In genomic region chr13:79290595-79291244, GRCh38 we compare ENCODE assay signal across 18 cellular contexts.
DNase-seq lines count a peak whose midpoint lies in the region; ATAC-seq, FAIRE-seq and TF ChIP-seq lines count a peak whose summit lies in the region.
"Had no signal": no experiment of that assay in that cellular context is flagged by ENCODE, and none has a peak within 500 bp of the region (broad histone marks: within the 10 kb centered on the region; RNA-seq: fewer than 3 reads in every experiment).

No MANE protein-coding gene starts in this region.

- no peaks in the 10 kb centered on the region for H3K79me2 ChIP-seq in K562 (ENCODE audit: control insufficient read depth, insufficient read depth, low read length)

- WGBS in K562 (ENCODE audit: insufficient coverage, low coverage, missing lambda C conversion rate) = 0% methylated on average over 7 of the region's 9 CpGs
- 31 to 56% (median 43%) methylated on average over 9 of the region's 9 CpGs for WGBS in stomach, 5 donors
- WGBS in prostate gland = 64% methylated on average over 9 of the region's 9 CpGs

- no TSS peak for BruUV-seq in K562 (replicated peaks; lab: Mats Ljungman, UMichigan)

- TF ChIP-seq EP300 in K562 (IDR thresholded peaks at IDR 0.05; ENCODE audit: low read length) = no peak
- no peak for TF ChIP-seq EP300 in stomach (IDR thresholded peaks at IDR 0.05)

- CTCF ChIA-PET in K562 (lab: Yijun Ruan, JAX; ENCODE audit: low intra/inter-chr PET ratio) = no interaction called here

- H3K27ac ChIP-seq in cardiac muscle cell (no peak overlapping the region), K562 (ENCODE audit: extremely low read depth, low read depth, low read length) (no peak overlapping the region), stomach (no peak overlapping the region), prostate gland (no peak overlapping the region), breast epithelium (no peak overlapping the region)
- H3K27ac ChIP-seq: HL-60, PC-9 had no signal

- H3K9ac ChIP-seq in K562 (ENCODE audit: insufficient read depth in 1 of 2, low read depth in 2 of 2, low read length in 2 of 2) = no peak overlapping the region
- H3K9ac ChIP-seq: SK-N-SH had no signal

- H3K27me3 ChIP-seq in cardiac muscle cell = no peaks in the 10 kb centered on the region
- no peaks in the 10 kb centered on the region; a peak in 1 of 5 replicates for H3K27me3 ChIP-seq in K562 (ENCODE audit: control insufficient read depth in 2 of 2, insufficient read depth in 2 of 2, low read length in 2 of 2)
- no peaks in the 10 kb centered on the region for H3K27me3 ChIP-seq in stomach
- no peaks in the 10 kb centered on the region for H3K27me3 ChIP-seq in prostate gland (replicated peaks; ENCODE audit: insufficient read depth)
- H3K27me3 ChIP-seq in breast epithelium = no peaks in the 10 kb centered on the region

- POLR2A ChIA-PET in K562 (lab: Yijun Ruan, JAX) = no interaction called here

- DNase-seq in cardiac muscle cell (ENCODE audit: low read depth in 1 of 2, low spot score in 1 of 2) (peak; percentile 22 to 73), Right ventricle myocardium inferior (ENCODE audit: missing footprints) (no peak), NCI-H82 (lab: John Stamatoyannopoulos, UW) (peak; percentile 99), K562 (ENCODE audit: extremely low read depth in 1 of 4, low spot score in 3 of 4) (peak in 2 of 4 experiments; percentile 17 to 41), stomach (peak; percentile 31), DMS53 treated with DMSO at 0.1 percent for 48 hours (lab: John Stamatoyannopoulos, UW; ENCODE audit: unreplicated experiment) (no peak), prostate gland (ENCODE audit: low spot score) (no peak), breast epithelium (ENCODE audit: low spot score in 2 of 2) (no peak)
- DNase-seq: Caco-2, DMS53, HFFc6, KG1, NCI-H1092 treated with DMSO at 0.1 percent for 48 hours, NCI-H1694 treated with DMSO at 0.1 percent for 48 hours, NCI-H510A, PC-9, SK-N-SH had no signal

- no peak overlapping the region for H3K4me2 ChIP-seq in K562 (ENCODE audit: insufficient read depth, low read length)
- H3K4me2 ChIP-seq: PC-9, SK-N-SH had no signal

- no peak for TF ChIP-seq RAD21 in K562 (CRISPR knock-in tag; conservative IDR thresholded peaks at IDR 0.05 in 1 of 2, IDR thresholded peaks at IDR 0.05 in 1 of 2)

- H3K9me1 ChIP-seq in K562 (ENCODE audit: control insufficient read depth, insufficient read depth, low read length) = no peaks in the 10 kb centered on the region

- H3K4me3 ChIP-seq in cardiac muscle cell (no peak overlapping the region), K562 (no peak overlapping the region), stomach (no peak overlapping the region), prostate gland (no peak overlapping the region), breast epithelium (no peak overlapping the region)
- H3K4me3 ChIP-seq: PC-9 had no signal

- in situ Hi-C loops in K562 (cut with MboI) = no loop called here

- no peak overlapping the region for H2AFZ ChIP-seq in K562 (ENCODE audit: low read depth, low read length)
- H2AFZ ChIP-seq: PC-9 had no signal

- H3K36me3 ChIP-seq in cardiac muscle cell = no peaks in the 10 kb centered on the region
- H3K36me3 ChIP-seq in K562 (ENCODE audit: control insufficient read depth, insufficient read depth, low read length) = no peaks in the 10 kb centered on the region
- H3K36me3 ChIP-seq in stomach = no peaks in the 10 kb centered on the region
- no peaks in the 10 kb centered on the region for H3K36me3 ChIP-seq in prostate gland
- H3K36me3 ChIP-seq in breast epithelium = no peaks in the 10 kb centered on the region

- H3K9me3 ChIP-seq in cardiac muscle cell (ENCODE audit: low read depth) = no peaks in the 10 kb centered on the region
- H3K9me3 ChIP-seq in K562 (replicated peaks; ENCODE audit: control insufficient read depth, insufficient read depth, low read depth, low read length) = no peaks in the 10 kb centered on the region
- H3K9me3 ChIP-seq in stomach = no peaks in the 10 kb centered on the region
- H3K9me3 ChIP-seq in prostate gland = no peaks in the 10 kb centered on the region
- H3K9me3 ChIP-seq in breast epithelium = no peaks in the 10 kb centered on the region
- H3K9me3 ChIP-seq: Caco-2, SK-N-SH had no signal

- H3K4me1 ChIP-seq in cardiac muscle cell (ENCODE audit: low read depth) = peaks cover 7% of the 10 kb centered on the region
- no peaks in the 10 kb centered on the region for H3K4me1 ChIP-seq in K562 (replicated peaks in 1 of 2; ENCODE audit: control insufficient read depth in 2 of 2, insufficient read depth in 2 of 2, low read length in 2 of 2)
- peaks cover 0 to 5% (median 0%) of the 10 kb centered on the region in 4 donors for H3K4me1 ChIP-seq in stomach
- no peaks in the 10 kb centered on the region for H3K4me1 ChIP-seq in prostate gland (replicated peaks)
- no peaks in the 10 kb centered on the region for H3K4me1 ChIP-seq in breast epithelium
- H3K4me1 ChIP-seq: Caco-2 had no signal

- TF ChIP-seq POLR2A in K562 (conservative IDR thresholded peaks at IDR 0.05) (no peak), stomach (IDR thresholded peaks at IDR 0.05) (no peak), prostate gland (IDR thresholded peaks at IDR 0.05) (no peak), breast epithelium (IDR thresholded peaks at IDR 0.05) (no peak)

- FAIRE-seq in K562 (lab: Jason Lieb, UNC) = peak; percentile 72

- H4K20me1 ChIP-seq in K562 (replicated peaks; ENCODE audit: control insufficient read depth, insufficient read depth, low read length) = no peaks in the 10 kb centered on the region

- intact Hi-C loops in Right ventricle myocardium inferior (cut with DNase I) (no loop called here), K562 (cut with micrococcal nuclease) (no loop called here), stomach (cut with DNase I; ENCODE audit: low total_unique reads) (no loop called here), prostate gland (cut with DNase I) (no loop called here), breast epithelium (cut with DNase I; ENCODE audit: low total_unique reads) (no loop called here)

- ATAC-seq in Right ventricle myocardium inferior (no peak), K562 (peak; percentile 85)

- TF ChIP-seq CTCF in cardiac muscle cell (IDR thresholded peaks at IDR 0.05; ENCODE audit: low read depth, low read length) = no peak
- no peak for TF ChIP-seq CTCF in K562 (IDR thresholded peaks at IDR 0.05 in 2 of 3, conservative IDR thresholded peaks at IDR 0.05 in 1 of 3; ENCODE audit: insufficient read depth in 2 of 3, low read depth in 1 of 3, low read length in 3 of 3)
- no peak for TF ChIP-seq CTCF in stomach (IDR thresholded peaks at IDR 0.05)
- no peak for TF ChIP-seq CTCF in prostate gland (IDR thresholded peaks at IDR 0.05)
- TF ChIP-seq CTCF in breast epithelium (IDR thresholded peaks at IDR 0.05) = no peak

TF ChIP-seq in K562, 482 proteins besides CTCF, POLR2A, EP300 and RAD21 (continues in another document):
- TF ChIP-seq SNRNP70 (optimal IDR thresholded peaks at IDR 0.05; ENCODE audit: low read depth, low read length) (no peak), GABPB2 (CRISPR knock-in tag; conservative IDR thresholded peaks at IDR 0.05) (no peak), NCOR1 (IDR thresholded peaks at IDR 0.05) (peak; percentile 19; the same call in 1 of the 2 replicates), THAP7 (CRISPR knock-in tag; IDR thresholded peaks at IDR 0.05) (no peak), SOX6 (IDR thresholded peaks at IDR 0.05) (peak; percentile 48), ZNF197 (CRISPR knock-in tag; IDR thresholded peaks at IDR 0.05; ENCODE audit: low read depth) (no peak), TEAD4 (IDR thresholded peaks at IDR 0.05; ENCODE audit: low read length) (peak; percentile 67), TEAD4 (CRISPR knock-in tag; IDR thresholded peaks at IDR 0.05; ENCODE audit: borderline replicate concordance) (no peak), ARID1B (IDR thresholded peaks at IDR 0.05) (peak; percentile 54; the same call in 1 of the 2 replicates), CREB3L1 (IDR thresholded peaks at IDR 0.05; ENCODE audit: borderline replicate concordance, low read depth) (no peak)

Comparison
In these comparisons a context has a peak if more than half of its experiments do, and no peak if none do; other contexts are left out.
1. DNase-seq: peak in cardiac muscle cell (2 of 2), NCI-H82 (single experiment) and stomach (single experiment); none in Right ventricle myocardium inferior (single experiment), DMS53 treated with DMSO at 0.1 percent for 48 hours (single experiment), prostate gland (single experiment) and breast epithelium (0 of 2).